17 cellular contexts compared by ENCODE assay signal in genomic region chr7:75887669-75888369, GRCh38. TPM values are rescaled to one million over a fixed set of nuclear protein-coding genes. Genes with fewer than 3 reads are reported as not detected.
A peak's percentile ranks its signal among the peaks of the same experiment; 100 is the strongest.
DNase-seq lines count a peak whose midpoint lies in the region; ATAC-seq, FAIRE-seq and TF ChIP-seq lines count a peak whose summit lies in the region.
"Had no signal": no experiment of that assay in that cellular context is flagged by ENCODE, and none has a peak within 500 bp of the region (broad histone marks: within the 10 kb centered on the region; RNA-seq: fewer than 3 reads in every experiment).

No MANE protein-coding gene starts in this region.

- H3K27ac ChIP-seq in 22Rv1 (0 out of 2 replicates have a peak overlapping the region, but pooled peaks have one; percentile 15), layer of hippocampus (ENCODE audit: low read depth, low read length) (peak overlapping the region; percentile 47), parathyroid adenoma (peak overlapping the region; percentile 85)
- H3K27ac ChIP-seq: Peyer's patch had no signal

- no peak for TF ChIP-seq CTCF in 22Rv1 (IDR thresholded peaks at IDR 0.05)
- TF ChIP-seq CTCF in parathyroid adenoma (IDR thresholded peaks at IDR 0.05): no peak

- H3K79me2 ChIP-seq in parathyroid adenoma: peaks cover 16% of the 10 kb centered on the region

- H3K4me3 Mint-ChIP-seq in T-helper 17 cell: peak overlapping the region; percentile 56

- peaks cover 10% of the 10 kb centered on the region for H3K4me1 Mint-ChIP-seq in T-helper 17 cell

- no peaks in the 10 kb centered on the region for H3K27me3 ChIP-seq in layer of hippocampus (ENCODE audit: control insufficient read depth, insufficient read depth, low read length)
- no peaks in the 10 kb centered on the region for H3K27me3 ChIP-seq in parathyroid adenoma (ENCODE audit: control insufficient read depth, insufficient read depth, low read length)
- H3K27me3 ChIP-seq: Peyer's patch had no signal

- no peak overlapping the region for H3K9ac ChIP-seq in parathyroid adenoma

- no peaks in the 10 kb centered on the region for H3K36me3 ChIP-seq in parathyroid adenoma (ENCODE audit: control insufficient read depth, insufficient read depth, low read length)

- FAIRE-seq in HTR-8/SVneo (lab: Jason Lieb, UNC): no peak
- FAIRE-seq: GM12878, GM18507 had no signal

- peak overlapping the region; percentile 89 for H3K27ac Mint-ChIP-seq in T-helper 17 cell

- H3K9me3 ChIP-seq in T-helper 17 cell (ENCODE audit: control insufficient read depth, low read length, poor library complexity, severe bottlenecking) (no peaks in the 10 kb centered on the region), parathyroid adenoma (ENCODE audit: control insufficient read depth, low read length) (no peaks in the 10 kb centered on the region)
- H3K9me3 ChIP-seq: Peyer's patch had no signal

- H2AFZ ChIP-seq in parathyroid adenoma: no peak overlapping the region

- ATAC-seq in T-helper 17 cell: no peak
- no peak for ATAC-seq in GM18511 (IDR thresholded peaks at IDR 0.05; ENCODE audit: unreplicated experiment)
- ATAC-seq in activated CD4-positive, CD25-positive, alpha-beta regulatory T cell treated with anti-CD3 and anti-CD28 coated beads, Interleukin-2, amount 50 U/mL, for 24 hours: no peak
- ATAC-seq: GM12878 had no signal

- no peak overlapping the region for H3K4me3 ChIP-seq in parathyroid adenoma (ENCODE audit: low read depth, low read length)
- H3K4me3 ChIP-seq: GM12878, Peyer's patch had no signal

- no peak overlapping the region for H3K4me2 ChIP-seq in parathyroid adenoma (ENCODE audit: low read length)

- DNase-seq in T-helper 17 cell (no peak), HTR-8/SVneo (ENCODE audit: insufficient read length, low spot score) (no peak)
- no peak for DNase-seq in activated naive CD4-positive, alpha-beta T cell treated with Interleukin-2 at 50 U/mL for 16 hours
- DNase-seq: Calu3; CD4-positive, CD25-positive, alpha-beta regulatory T cell; DMS79; Karpas-422; NCI-H2029; NCI-H524; Peyer's patch had no signal

- H3K27me3 Mint-ChIP-seq in T-helper 17 cell: no peaks in the 10 kb centered on the region
- H3K27me3 Mint-ChIP-seq: CD4-positive, CD25-positive, alpha-beta regulatory T cell had no signal

- H3K36me3 Mint-ChIP-seq in T-helper 17 cell (ENCODE audit: low read depth): no peaks in the 10 kb centered on the region

- H3K4me1 ChIP-seq in parathyroid adenoma: peaks cover 67% of the 10 kb centered on the region

RNA-seq across cellular contexts. Expression of gene RHBDD2, which starts 9.0 kb away (rescaled TPM):
- 100 to 1,000 TPM; 136 to 140 TPM for total RNA-seq in T-helper 17 cell

RNA-seq across cellular contexts. Expression of gene POR, which starts 27.1 kb away (rescaled TPM):
- 10 to 100 TPM; 48.7 to 51.0 TPM for total RNA-seq in T-helper 17 cell

Comparison
In these comparisons a context has a peak if more than half of its experiments do, and no peak if none do; other contexts are left out.
1. H3K27ac ChIP-seq: peak in every context shown above with its lines; median percentile 85 in parathyroid adenoma; 47 in layer of hippocampus; 15 in 22Rv1.